ENCODE assay signal across 8 cellular contexts in the genomic region with DNA sequence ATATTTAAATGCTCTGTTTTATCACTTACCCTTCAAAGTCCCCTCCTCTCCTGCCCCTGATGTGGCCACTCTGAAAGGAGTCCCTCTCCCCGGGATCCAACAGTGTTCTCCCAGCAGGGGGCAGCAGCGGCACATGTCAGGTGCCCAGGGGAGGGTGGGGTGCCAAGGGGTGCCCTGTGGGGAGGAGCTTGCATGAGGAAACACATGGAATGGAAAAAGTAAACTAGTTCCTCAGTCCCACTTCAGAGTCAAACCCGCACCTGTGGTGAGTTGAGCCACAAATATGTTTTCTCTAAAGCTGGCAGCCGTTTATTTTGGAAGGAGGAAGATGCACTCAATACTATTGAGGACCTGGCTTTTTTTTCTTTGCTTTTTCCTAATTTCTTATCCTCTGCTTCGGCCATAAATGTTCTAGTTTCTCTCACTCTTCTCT. TPM values are rescaled to one million over a fixed set of nuclear protein-coding genes. Genes with fewer than 3 reads are reported as not detected.
DNase-seq lines count a peak whose midpoint lies in the region; ATAC-seq and TF ChIP-seq lines count a peak whose summit lies in the region.

No MANE protein-coding gene starts in this region.

- TF ChIP-seq CTCF in AG09309 (IDR thresholded peaks at IDR 0.05; ENCODE audit: control insufficient read depth, insufficient read depth, low read depth, low read length, missing control alignments), result peak; percentile 91
- TF ChIP-seq CTCF in HL-60 (IDR thresholded peaks at IDR 0.05; ENCODE audit: insufficient read depth, low read length), result peak; percentile 42
- peak; percentile 34 for TF ChIP-seq CTCF in coronary artery (IDR thresholded peaks at IDR 0.05)
- peak; percentile 74 for TF ChIP-seq CTCF in liver (IDR thresholded peaks at IDR 0.05; ENCODE audit: low read depth, low read length, missing input control)

- peaks cover 0 to 5% (median 0%) of the 10 kb centered on the region in 4 donors for H3K4me1 ChIP-seq in liver (ENCODE audit: control insufficient read depth in 4 of 4, insufficient read depth in 4 of 4, low read length in 3 of 4)

- H3K27ac ChIP-seq in HL-60 (replicated peaks), result peak overlapping the region; percentile 87
- H3K27ac ChIP-seq in coronary artery, result peak overlapping the region in 1 of 2 donors; percentile 51
- no peak overlapping the region for H3K27ac ChIP-seq in liver (ENCODE audit: low read depth in 1 of 2, low read length in 2 of 2)

- WGBS in liver, result 22% methylated on average over 5 of the region's 5 CpGs

- H3K9ac ChIP-seq in liver (ENCODE audit: low read depth in 1 of 2, low read length in 2 of 2), result no peak overlapping the region

- peak; percentile 92 to 96 for TF ChIP-seq RAD21 in liver (IDR thresholded peaks at IDR 0.05)

- peak; percentile 68 for ATAC-seq in GM18907 (IDR thresholded peaks at IDR 0.05; ENCODE audit: unreplicated experiment)

- H3K36me3 ChIP-seq in liver (ENCODE audit: control insufficient read depth in 4 of 4, insufficient read depth in 3 of 4, low read depth in 1 of 4, low read length in 3 of 4), result no peaks in the 10 kb centered on the region

- no peaks in the 10 kb centered on the region for H3K27me3 ChIP-seq in HL-60 (ENCODE audit: insufficient read depth, poor library complexity, severe bottlenecking)
- peaks cover 0 to 3% (median 0%) of the 10 kb centered on the region in 4 donors for H3K27me3 ChIP-seq in liver (ENCODE audit: control insufficient read depth in 4 of 4, insufficient read depth in 4 of 4, low read length in 3 of 4)

- DNase-seq in AG09309 (ENCODE audit: low read depth), result peak; percentile 13
- peak; percentile 99 for DNase-seq in HL-60 (ENCODE audit: low read depth in 1 of 2, low spot score in 1 of 2)
- peak; percentile 95 for DNase-seq in NCI-H774 (lab: John Stamatoyannopoulos, UW)
- DNase-seq in activated CD4-positive, alpha-beta T cell treated with anti-CD3 and anti-CD28 coated beads, Interleukin-2, amount 50 U/mL, for 24 hours (ENCODE audit: low read depth in 1 of 2, low spot score in 1 of 2), result peak; percentile 90 to 94
- peak; percentile 82 for DNase-seq in coronary artery (ENCODE audit: low spot score)
- peak; percentile 88 to 96 (median 93) for DNase-seq in stimulated activated CD4-positive, alpha-beta T cell treated with anti-CD3 and anti-CD28 coated beads, TNF-alpha, amount 100 ng/mL, for 4 hours (ENCODE audit: low read depth in 3 of 3)

- H3K9me3 ChIP-seq in liver (ENCODE audit: control insufficient read depth in 4 of 4, low read length in 3 of 4), result no peaks in the 10 kb centered on the region

- no peak overlapping the region for H3K4me3 ChIP-seq in AG09309 (ENCODE audit: control insufficient read depth, low read depth, low read length)
- H3K4me3 ChIP-seq in HL-60 (replicated peaks; ENCODE audit: insufficient read depth, low read length), result no peak overlapping the region
- no peak overlapping the region for H3K4me3 ChIP-seq in coronary artery
- no peak overlapping the region for H3K4me3 ChIP-seq in liver (ENCODE audit: low read depth in 1 of 3, low read length in 3 of 3)

TF ChIP-seq in liver, 16 proteins besides CTCF, POLR2A, EP300 and RAD21:
- TF ChIP-seq SP1 (IDR thresholded peaks at IDR 0.05), result no peak
- TF ChIP-seq, protein P1, sequence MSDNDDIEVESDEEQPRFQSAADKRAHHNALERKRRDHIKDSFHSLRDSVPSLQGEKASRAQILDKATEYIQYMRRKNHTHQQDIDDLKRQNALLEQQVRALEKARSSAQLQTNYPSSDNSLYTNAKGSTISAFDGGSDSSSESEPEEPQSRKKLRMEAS (IDR thresholded peaks at IDR 0.05), result peak; percentile 47
TF ChIP-seq in liver: peak in this region for 1.

RNA-seq across cellular contexts. Expression of a gene that starts 30.1 kb away (rescaled TPM):
- total RNA-seq in liver, result 1 to 10 TPM; 2.7 to 9.2 TPM
- polyA plus RNA-seq in liver, result 1 to 10 TPM in 1 of 2 donors, under 1 TPM in 1; 0.82 to 3.4 TPM

RNA-seq across cellular contexts. Expression of a gene that starts 40.9 kb away (rescaled TPM):
- 1 to 10 TPM; 4.8 to 7.7 TPM for total RNA-seq in liver
- 1 to 10 TPM; 1.6 to 2.4 TPM for polyA plus RNA-seq in liver

RNA-seq across cellular contexts. Expression of a gene that starts 41.0 kb away (rescaled TPM):
- total RNA-seq in liver, result 1 to 10 TPM; 2.7 to 3.6 TPM
- polyA plus RNA-seq in liver, result 1 to 10 TPM; 3.4 to 4.5 TPM

Comparison
In these comparisons a context has a peak if more than half of its experiments do, and no peak if none do; other contexts are left out.
1. DNase-seq: peak in every context shown above with its lines; median percentile 99 in HL-60; 95 in NCI-H774; 93 in stimulated activated CD4-positive, alpha-beta T cell treated with anti-CD3 and anti-CD28 coated beads, TNF-alpha, amount 100 ng/mL, for 4 hours; 92 in activated CD4-positive, alpha-beta T cell treated with anti-CD3 and anti-CD28 coated beads, Interleukin-2, amount 50 U/mL, for 24 hours; 82 in coronary artery; 13 in AG09309.
2. CTCF ChIP-seq: peak in every context shown above with its lines; median percentile 91 in AG09309; 74 in liver; 42 in HL-60; 34 in coronary artery.